Comparison of ENCODE assay signal across 31 cellular contexts in the genomic region with DNA sequence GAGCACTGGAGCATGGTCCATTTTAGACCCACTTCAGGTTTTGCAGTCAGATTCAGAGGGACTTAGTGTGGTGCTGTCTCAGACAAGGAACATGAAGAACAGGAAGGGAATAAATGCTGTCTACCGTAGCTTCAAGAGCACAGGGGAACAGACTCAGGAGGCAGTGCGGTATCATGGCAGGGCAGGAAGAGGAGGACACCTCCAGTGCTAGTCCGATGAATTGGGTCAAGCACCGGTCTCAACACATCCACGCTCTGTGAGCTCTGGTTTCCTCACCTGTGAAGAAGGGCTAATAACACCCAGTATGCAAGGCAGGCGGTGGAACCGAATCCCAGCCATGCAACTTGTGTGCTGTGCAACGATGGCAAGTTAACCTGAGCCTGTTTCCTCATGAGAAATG.
"Had no signal": no experiment of that assay in that cellular context is flagged by ENCODE, and none has a peak within 500 bp of the region (broad histone marks: within the 10 kb centered on the region; RNA-seq: fewer than 3 reads in every experiment).

No MANE protein-coding gene starts in this region.

- H3K27ac Mint-ChIP-seq: activated naive CD8-positive, alpha-beta T cell treated with anti-CD3 and anti-CD28 coated beads for 36 hours; activated T-cell treated with anti-CD3 and anti-CD28 coated beads, Interleukin-2, amount 50 U/mL, for 72 hours; natural killer cell treated with Interleukin-12 subunit alpha and Interleukin-12 subunit beta and Interleukin-15 and Interleukin-18, amount 100 ng/mL, for 72 hours; stimulated activated naive CD8-positive, alpha-beta T cell treated with anti-CD3 and anti-CD28 coated beads, Interleukin-15, Interleukin-2, amounts not matched to agents 100 ng/mL and 50 ng/mL, for 24 hours; T-helper 2 cell treated with Interferon-gamma antibody and Interleukin-4, amounts not matched to agents 5 μg/mL and 100 μg/mL, for 36 hours had no signal

- H3K9me3 Mint-ChIP-seq: activated naive CD8-positive, alpha-beta T cell treated with anti-CD3 and anti-CD28 coated beads for 36 hours; activated T-cell treated with anti-CD3 and anti-CD28 coated beads, Interleukin-2, amount 50 U/mL, for 72 hours; natural killer cell treated with Interleukin-12 subunit alpha and Interleukin-12 subunit beta and Interleukin-15 and Interleukin-18, amount 100 ng/mL, for 72 hours; stimulated activated naive CD8-positive, alpha-beta T cell treated with anti-CD3 and anti-CD28 coated beads, Interleukin-15, Interleukin-2, amounts not matched to agents 100 ng/mL and 50 ng/mL, for 24 hours; T-helper 2 cell treated with Interferon-gamma antibody and Interleukin-4, amounts not matched to agents 5 μg/mL and 100 μg/mL, for 36 hours had no signal

- ATAC-seq: activated T-cell treated with anti-CD3 and anti-CD28 coated beads, Interleukin-2, amount 50 U/mL, for 72 hours; body of pancreas; gastrocnemius medialis; mucosa of descending colon; natural killer cell treated with Interleukin-12 subunit alpha and Interleukin-12 subunit beta and Interleukin-15 and Interleukin-18, amount 100 ng/mL, for 72 hours; sciatic nerve had no signal

- H3K27me3 Mint-ChIP-seq: activated naive CD8-positive, alpha-beta T cell treated with anti-CD3 and anti-CD28 coated beads for 36 hours; natural killer cell treated with Interleukin-12 subunit alpha and Interleukin-12 subunit beta and Interleukin-15 and Interleukin-18, amount 100 ng/mL, for 72 hours; stimulated activated naive CD8-positive, alpha-beta T cell treated with anti-CD3 and anti-CD28 coated beads, Interleukin-15, Interleukin-2, amounts not matched to agents 100 ng/mL and 50 ng/mL, for 24 hours had no signal

- H3K27me3 ChIP-seq: adrenal gland, body of pancreas, dorsolateral prefrontal cortex, gastrocnemius medialis, hepatocyte, upper lobe of left lung, vagina had no signal

- H3K4me3 ChIP-seq: adrenal gland, body of pancreas, coronary artery, dorsolateral prefrontal cortex, gastrocnemius medialis, hepatocyte, left ventricle myocardium inferior, lung, mucosa of descending colon, skin epidermis, thoracic aorta, upper lobe of left lung, vagina had no signal

- H3K36me3 ChIP-seq: gastrocnemius medialis, vagina had no signal

- H3K4me3 Mint-ChIP-seq: activated naive CD8-positive, alpha-beta T cell treated with anti-CD3 and anti-CD28 coated beads for 36 hours; activated T-cell treated with anti-CD3 and anti-CD28 coated beads, Interleukin-2, amount 50 U/mL, for 72 hours; natural killer cell treated with Interleukin-12 subunit alpha and Interleukin-12 subunit beta and Interleukin-15 and Interleukin-18, amount 100 ng/mL, for 72 hours; stimulated activated naive CD8-positive, alpha-beta T cell treated with anti-CD3 and anti-CD28 coated beads, Interleukin-15, Interleukin-2, amounts not matched to agents 100 ng/mL and 50 ng/mL, for 24 hours; T-helper 2 cell treated with Interferon-gamma antibody and Interleukin-4, amounts not matched to agents 5 μg/mL and 100 μg/mL, for 36 hours had no signal

- H3K27ac ChIP-seq: adrenal gland, body of pancreas, coronary artery, dorsolateral prefrontal cortex, hepatocyte, skin epidermis, thoracic aorta, upper lobe of left lung, vagina had no signal

- DNase-seq: activated CD4-positive, alpha-beta T cell treated with anti-CD3 and anti-CD28 coated beads for 4 hours; activated CD4-positive, alpha-beta T cell treated with anti-CD3 and anti-CD28 coated beads, Interleukin-2, amount 50 U/mL, for 4 hours; activated naive CD4-positive, alpha-beta T cell; activated naive CD8-positive, alpha-beta T cell treated with anti-CD3 and anti-CD28 coated beads for 36 hours; activated T-cell treated with anti-CD3 and anti-CD28 coated beads for 4 hours; activated T-cell treated with anti-CD3 and anti-CD28 coated beads, Interleukin-2, amount 50 U/mL, for 72 hours; adrenal gland; aorta; body of pancreas; cerebellar nuclear complex; dorsolateral prefrontal cortex; effector memory CD4-positive, alpha-beta T cell; erythroblast; gastrocnemius medialis; islet precursor cell; left ventricle myocardium inferior; mucosa of descending colon; posterior cingulate gyrus; stimulated activated CD4-positive, alpha-beta T cell treated with anti-CD3 and anti-CD28 coated beads, Interleukin-12 subunit alpha, Interleukin-12 subunit beta, amount 100 ng/mL, for 4 hours; stimulated activated CD4-positive, alpha-beta T cell treated with anti-CD3 and anti-CD28 coated beads, Interleukin-4, amount 100 ng/mL, for 1 hour had no signal

- H3K9me3 ChIP-seq: adrenal gland, body of pancreas, gastrocnemius medialis, left ventricle myocardium inferior, mucosa of descending colon, thoracic aorta, upper lobe of left lung, vagina had no signal
